Comparison of ENCODE assay signal across 34 cellular contexts in the genomic region with DNA sequence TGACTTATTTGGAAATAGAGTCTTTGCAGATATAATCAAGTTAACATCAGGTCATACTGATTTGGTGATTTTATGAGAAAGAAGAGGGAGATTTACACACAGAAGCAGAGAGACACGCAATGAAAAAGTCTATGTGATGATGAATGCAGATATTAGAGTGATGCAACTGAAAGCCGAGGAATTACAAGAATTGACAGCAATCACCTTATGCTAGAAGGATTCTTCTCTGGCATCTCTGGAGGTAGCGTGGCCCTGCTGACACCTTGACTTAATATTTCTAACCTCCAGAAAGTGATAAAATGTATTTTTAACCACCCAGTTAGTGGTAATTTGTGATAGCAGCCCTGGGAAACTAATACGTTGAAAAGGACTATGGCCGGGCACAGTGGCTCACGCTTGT.
"Had no signal": no experiment of that assay in that cellular context is flagged by ENCODE, and none has a peak within 500 bp of the region (broad histone marks: within the 10 kb centered on the region; RNA-seq: fewer than 3 reads in every experiment).

No MANE protein-coding gene starts in this region.

- H3K27me3 ChIP-seq: MG63 had no signal

- H3K4me3 ChIP-seq: MG63 had no signal

- DNase-seq: Karpas-422, Kasumi-1, MG63, MM.1S, MV-4-11, NCI-H1048, NCI-H1092, NCI-H1092 treated with DMSO at 0.1 percent for 48 hours, NCI-H1105, NCI-H1105 treated with DMSO at 0.1 percent for 48 hours, NCI-H1417, NCI-H1417 treated with DMSO at 0.1 percent for 48 hours, NCI-H1436, NCI-H1436 treated with DMSO at 0.1 percent for 48 hours, NCI-H146, NCI-H1694, NCI-H1694 treated with DMSO at 0.1 percent for 48 hours, NCI-H187, NCI-H187 treated with DMSO at 0.1 percent for 48 hours, NCI-H1930, NCI-H2029, NCI-H2029 treated with DMSO at 0.1 percent for 48 hours, NCI-H2081, NCI-H2081 treated with DMSO at 0.1 percent for 48 hours, NCI-H2107, NCI-H2171, NCI-H2171 treated with DMSO at 0.1 percent for 48 hours, NCI-H2227 treated with DMSO at 0.1 percent for 48 hours, NCI-H226, NCI-H345, NCI-H446, NCI-H446 treated with DMSO at 0.1 percent for 48 hours, NCI-H510A had no signal

- H3K9me3 ChIP-seq: MG63 had no signal

- H3K27ac ChIP-seq: KMS-11 had no signal

- H3K4me2 ChIP-seq: KMS-11 had no signal

- H3K36me3 ChIP-seq: MG63 had no signal

- H3K9ac ChIP-seq: KMS-11 had no signal
